Comparison of ENCODE assay signal across 8 cellular contexts in genomic region chr19:53538378-53539109, GRCh38. TPM values are rescaled to one million over a fixed set of nuclear protein-coding genes. Genes with fewer than 3 reads are reported as not detected.
DNase-seq lines count a peak whose midpoint lies in the region; ATAC-seq and TF ChIP-seq lines count a peak whose summit lies in the region.

No MANE protein-coding gene starts in this region.

- peak overlapping the region; percentile 59 to 79 (median 72) for H3K4me3 ChIP-seq in esophagus squamous epithelium

- DNase-seq in Right ventricle myocardium inferior (ENCODE audit: missing footprints) (peak; percentile 59), cardiac septum (ENCODE audit: low spot score) (no peak), SK-N-DZ (ENCODE audit: low spot score) (peak; percentile 1), esophagus squamous epithelium (lab: John Stamatoyannopoulos, UW) (no peak), omental fat pad (ENCODE audit: low spot score) (no peak), kidney glomerular epithelial cell (lab: John Stamatoyannopoulos, UW) (no peak), NCI-H2196 (lab: John Stamatoyannopoulos, UW; ENCODE audit: unreplicated experiment) (no peak), MV-4-11 (lab: John Stamatoyannopoulos, UW) (no peak)

- no peak for TF ChIP-seq POLR2A in esophagus squamous epithelium (IDR thresholded peaks at IDR 0.05)

- peak; percentile 8 for ATAC-seq in Right ventricle myocardium inferior
- peak; percentile 20 for ATAC-seq in omental fat pad (ENCODE audit: low FRiP score)

- H3K36me3 ChIP-seq in esophagus squamous epithelium = peaks cover 0 to 22% (median 0%) of the 10 kb centered on the region in 3 donors

- WGBS in esophagus squamous epithelium, 2 donors = 65 to 91% methylated on average over 6 to 7 of the region's 36 CpGs

- intact Hi-C loops in Right ventricle myocardium inferior (cut with DNase I) (no loop called here), cardiac septum (cut with DNase I) (no loop called here), esophagus squamous epithelium (cut with DNase I) (no loop called here)

- peak overlapping the region; percentile 82 to 91 (median 88) for H3K27ac ChIP-seq in esophagus squamous epithelium

- H3K4me1 ChIP-seq in esophagus squamous epithelium = peaks cover 0 to 14% (median 0%) of the 10 kb centered on the region in 3 donors

- TF ChIP-seq CTCF in esophagus squamous epithelium (IDR thresholded peaks at IDR 0.05) = no peak
- no peak for TF ChIP-seq CTCF in omental fat pad (IDR thresholded peaks at IDR 0.05)

- H3K27me3 ChIP-seq in esophagus squamous epithelium = no peaks in the 10 kb centered on the region

- H3K9me3 ChIP-seq in esophagus squamous epithelium = no peaks in the 10 kb centered on the region

RNA-seq across cellular contexts. Expression of gene ZNF331, which starts 0.6 kb away (rescaled TPM):
- total RNA-seq in Right ventricle myocardium inferior (9.3 TPM), cardiac septum (9.8 TPM), esophagus squamous epithelium (10 to 100 TPM in 1 of 4 donors, 1 to 10 TPM in 3; 2.8 to 15.8 (median 7.9) TPM), omental fat pad (100 to 1,000 TPM in 1 of 4 donors, 10 to 100 TPM in 3; 29.9 to 415 (median 55.0) TPM)
- 17.5 and 21.5 TPM in 2 replicates for polyA plus RNA-seq in SK-N-DZ (2014; cell fraction: cytosol; rRNA removed)
- 36.6 and 47.3 TPM in 2 replicates for polyA plus RNA-seq in SK-N-DZ (2014; cell fraction: nucleus; rRNA removed)

Comparison
In these comparisons a context has a peak if more than half of its experiments do, and no peak if none do; other contexts are left out.
1. DNase-seq: peak in Right ventricle myocardium inferior (single experiment) and SK-N-DZ (single experiment); none in cardiac septum (single experiment), esophagus squamous epithelium (single experiment), omental fat pad (single experiment), kidney glomerular epithelial cell (single experiment), NCI-H2196 (single experiment) and MV-4-11 (single experiment).